ENCODE assay signal across 28 cellular contexts in genomic region chr1:112061852-112062451, GRCh38.
A peak's percentile ranks its signal among the peaks of the same experiment; 100 is the strongest.
DNase-seq lines count a peak whose midpoint lies in the region; FAIRE-seq and TF ChIP-seq lines count a peak whose summit lies in the region.
"Had no signal": no experiment of that assay in that cellular context is flagged by ENCODE, and none has a peak within 500 bp of the region (broad histone marks: within the 10 kb centered on the region; RNA-seq: fewer than 3 reads in every experiment).

No MANE protein-coding gene starts in this region.

- no peak overlapping the region for H3K9ac ChIP-seq in mammary epithelial cell (ENCODE audit: insufficient read depth, low read length)
- peak overlapping the region; percentile 18; the same call in 1 of the 2 replicates for H3K9ac ChIP-seq in OCI-LY3 (ENCODE audit: low read length)
- H3K9ac ChIP-seq: BLaER1 treated with 17β-estradiol and CSF1 and Interleukin-3, amounts not matched to agents 10 nM and 100 nM; KMS-11 had no signal

- no peaks in the 10 kb centered on the region for H4K20me1 ChIP-seq in mammary epithelial cell (ENCODE audit: insufficient read depth, low read length)
- no peaks in the 10 kb centered on the region for H4K20me1 ChIP-seq in OCI-LY3 (ENCODE audit: insufficient read depth, low read length)

- no peak for TF ChIP-seq POLR2A in breast epithelium (IDR thresholded peaks at IDR 0.05)

- TF ChIP-seq CTCF in mammary epithelial cell (conservative IDR thresholded peaks at IDR 0.05 in 1 of 2, IDR thresholded peaks at IDR 0.05 in 1 of 2; ENCODE audit: extremely low read depth in 1 of 2, insufficient read depth in 1 of 2, low read depth in 1 of 2, low read length in 2 of 2) (no peak), breast epithelium (IDR thresholded peaks at IDR 0.05) (no peak), OCI-LY3 (IDR thresholded peaks at IDR 0.05; ENCODE audit: low read depth, low read length) (no peak), epithelial cell of esophagus (IDR thresholded peaks at IDR 0.05; ENCODE audit: insufficient read depth, low read depth, low read length, missing control alignments) (no peak)

- peak overlapping the region; percentile 84 for H2AFZ ChIP-seq in mammary epithelial cell (ENCODE audit: low read depth, low read length)
- no peak overlapping the region for H2AFZ ChIP-seq in OCI-LY3 (ENCODE audit: low read depth, low read length)

- peak; percentile 53 for FAIRE-seq in urothelium cell line (lab: Jason Lieb, UNC)
- FAIRE-seq: endothelial cell of umbilical vein, islet of Langerhans had no signal

- no peaks in the 10 kb centered on the region for H3K36me3 ChIP-seq in mammary epithelial cell (ENCODE audit: insufficient read depth, low read length)
- no peaks in the 10 kb centered on the region for H3K36me3 ChIP-seq in breast epithelium
- H3K36me3 ChIP-seq in OCI-LY3 (replicated peaks; ENCODE audit: low read depth, low read length): peaks cover 3% of the 10 kb centered on the region
- H3K36me3 ChIP-seq in HAP-1 (replicated peaks): no peaks in the 10 kb centered on the region
- H3K36me3 ChIP-seq: BLaER1 treated with 17β-estradiol and CSF1 and Interleukin-3, amounts not matched to agents 10 nM and 100 nM; tibial nerve had no signal

- WGBS in mammary epithelial cell (ENCODE audit: low coverage, missing lambda C conversion rate): 7% methylated on average over 5 of the region's 5 CpGs

- H3K9me3 ChIP-seq in mammary epithelial cell (replicated peaks; ENCODE audit: insufficient read depth, low read length) (no peaks in the 10 kb centered on the region), breast epithelium (no peaks in the 10 kb centered on the region), OCI-LY3 (ENCODE audit: insufficient read depth, low read length) (no peaks in the 10 kb centered on the region), HAP-1 (no peaks in the 10 kb centered on the region)
- H3K9me3 ChIP-seq: tibial nerve had no signal

- H3K4me3 ChIP-seq in mammary epithelial cell (replicated peaks in 1 of 3; ENCODE audit: insufficient read depth in 1 of 3, low read depth in 2 of 3, low read length in 3 of 3): no peak overlapping the region
- H3K4me3 ChIP-seq in breast epithelium: no peak overlapping the region
- peak overlapping the region; percentile 0; the same call in 1 of the 2 replicates for H3K4me3 ChIP-seq in OCI-LY3 (ENCODE audit: low read length)
- no peak overlapping the region for H3K4me3 ChIP-seq in epithelial cell of esophagus (ENCODE audit: low read length)
- no peak overlapping the region for H3K4me3 ChIP-seq in HAP-1
- H3K4me3 ChIP-seq: BLaER1 treated with 17β-estradiol and CSF1 and Interleukin-3, amounts not matched to agents 10 nM and 100 nM; tibial nerve had no signal

- H3K27me3 ChIP-seq in mammary epithelial cell (ENCODE audit: insufficient read depth, low read length) (no peaks in the 10 kb centered on the region), breast epithelium (peaks cover 0 to 4% of the 10 kb centered on the region in 2 donors), OCI-LY3 (ENCODE audit: low read depth, low read length) (no peaks in the 10 kb centered on the region), HAP-1 (ENCODE audit: low read depth) (0 out of 2 replicates have a peak, but pooled peaks cover 2% of the 10 kb centered on the region)
- H3K27me3 ChIP-seq: tibial nerve had no signal

- H3K4me1 ChIP-seq in mammary epithelial cell (ENCODE audit: insufficient read depth, low read length): peaks cover 42% of the 10 kb centered on the region
- H3K4me1 ChIP-seq in breast epithelium: no peaks in the 10 kb centered on the region
- H3K4me1 ChIP-seq in OCI-LY3 (ENCODE audit: low read length): peaks cover 49% of the 10 kb centered on the region
- no peaks in the 10 kb centered on the region for H3K4me1 ChIP-seq in HAP-1
- H3K4me1 ChIP-seq: tibial nerve had no signal

- CTCF ChIA-PET in mammary epithelial cell (lab: Charles Lee; ENCODE audit: low non-redundant PET): interaction anchor here (0.6 to 0.7 kb wide), 2 partner anchors 43 to 271 kb away, joined by 3 read pairs; no protein-coding TSS in a partner anchor

- H3K4me2 ChIP-seq in mammary epithelial cell (ENCODE audit: insufficient read depth, low read depth, low read length) (peak overlapping the region; percentile 55), OCI-LY3 (ENCODE audit: low read length) (peak overlapping the region; percentile 57)
- H3K4me2 ChIP-seq: KMS-11 had no signal

- in situ Hi-C loops in mammary epithelial cell (cut with MboI; ENCODE audit: low sequenced_read_pairs in 2 of 2) (no loop called here), HAP-1 (cut with MboI; ENCODE audit: low sequenced_read_pairs) (no loop called here)

- dilution Hi-C loops in mammary epithelial cell (cut with HindIII; ENCODE audit: low sequenced_read_pairs): no loop called here

- intact Hi-C loops in mammary epithelial cell (cut with micrococcal nuclease) (loop anchor here (10.0 kb wide), 1 partner anchor 273 kb away; no protein-coding TSS in a partner anchor), breast epithelium (cut with DNase I; ENCODE audit: low total_unique reads) (no loop called here)

- H3K79me2 ChIP-seq in mammary epithelial cell (ENCODE audit: insufficient read depth, low read length): no peaks in the 10 kb centered on the region
- no peaks in the 10 kb centered on the region for H3K79me2 ChIP-seq in OCI-LY3 (ENCODE audit: low read length)

- H3K27ac ChIP-seq in mammary epithelial cell (ENCODE audit: insufficient read depth, low read depth, low read length) (peak overlapping the region; percentile 84), breast epithelium (no peak overlapping the region), OCI-LY3 (ENCODE audit: low read length) (peak overlapping the region; percentile 37; the same call in 1 of the 2 replicates)
- H3K27ac ChIP-seq: BLaER1 treated with 17β-estradiol and CSF1 and Interleukin-3, amounts not matched to agents 10 nM and 100 nM; KMS-11; tibial nerve had no signal

- no TSS peak for BruUV-seq in mammary epithelial cell (replicated peaks; lab: Mats Ljungman, UMichigan)

- peak; percentile 94 for DNase-seq in mammary epithelial cell
- DNase-seq in breast epithelium (ENCODE audit: low spot score in 2 of 2): no peak
- DNase-seq in epithelial cell of esophagus (ENCODE audit: low read depth): peak; percentile 89
- no peak for DNase-seq in urothelium cell line (ENCODE audit: low spot score)
- DNase-seq in HAP-1 (ENCODE audit: low spot score in 2 of 2): no peak
- DNase-seq in NOMO-1 treated with dmso at 0.1 percent for 144 hours (lab: John Stamatoyannopoulos, UW; ENCODE audit: unreplicated experiment): no peak
- DNase-seq: activated CD8-positive, alpha-beta T cell treated with anti-CD3 and anti-CD28 coated beads for 36 hours; activated gamma-delta T cell; activated naive CD8-positive, alpha-beta T cell treated with anti-CD3 and anti-CD28 coated beads, Interleukin-2, amount 50 U/mL, for 24 hours; COR-L47; DMS79 treated with DMSO at 0.1 percent for 48 hours; GF-D8; glutamatergic neuron; H9; midbrain; naive thymus-derived CD4-positive, alpha-beta T cell; NCI-H1417; NCI-H2081 treated with DMSO at 0.1 percent for 48 hours; NCI-H345; NCI-H774; Right ventricle myocardium superior; stimulated activated CD4-positive, alpha-beta T cell treated with anti-CD3 and anti-CD28 coated beads, Interleukin-15, amount 100 ng/mL, for 24 hours had no signal

Comparison
In these comparisons a context has a peak if more than half of its experiments do, and no peak if none do; other contexts are left out.
1. DNase-seq: peak in mammary epithelial cell (single experiment) and epithelial cell of esophagus (single experiment); none in breast epithelium (0 of 2), urothelium cell line (single experiment), HAP-1 (0 of 2) and NOMO-1 treated with dmso at 0.1 percent for 144 hours (single experiment).
2. H3K27ac ChIP-seq: peak in mammary epithelial cell (single experiment) and OCI-LY3 (single experiment); none in breast epithelium (0 of 2).